ENCODE assay signal across 25 cellular contexts in the genomic region with DNA sequence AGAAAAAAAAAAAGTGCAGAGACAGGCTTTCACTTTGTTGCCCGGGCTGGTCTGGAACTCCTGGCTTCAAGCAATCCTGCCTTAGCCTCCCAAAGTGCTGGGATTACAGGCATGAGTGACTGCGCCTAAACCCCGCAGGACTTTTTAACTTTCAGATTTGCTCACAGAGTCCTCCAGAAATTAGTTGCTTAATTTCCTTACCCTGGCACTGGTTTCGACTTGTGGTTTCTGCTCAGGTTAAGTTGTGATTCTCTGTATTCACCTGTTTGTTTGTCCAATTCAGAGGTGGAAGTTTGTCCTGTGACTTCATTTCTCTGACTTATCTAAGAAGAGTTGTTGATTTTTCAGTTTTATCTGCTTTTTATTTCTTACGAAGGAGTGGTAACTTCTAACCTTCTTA.
"Had no signal": no experiment of that assay in that cellular context is flagged by ENCODE, and none has a peak within 500 bp of the region (broad histone marks: within the 10 kb centered on the region; RNA-seq: fewer than 3 reads in every experiment).

No MANE protein-coding gene starts in this region.

- FAIRE-seq: colon, RCC 7860, TTC549 had no signal

- ATAC-seq: activated T-cell treated with anti-CD3 and anti-CD28 coated beads, Interleukin-2, amount 50 U/mL, for 72 hours; T-cell had no signal

- DNase-seq: activated B cell treated with CpG ODN at 0.5 μM for 24 hours; activated CD4-positive, alpha-beta memory T cell treated with anti-CD3 and anti-CD28 coated beads, Interleukin-2, amount 10 ng/mL, durations not matched to agents 7 days and 5 days; activated CD4-positive, alpha-beta T cell treated with anti-CD3 and anti-CD28 coated beads for 1 hour; activated CD4-positive, alpha-beta T cell treated with anti-CD3 and anti-CD28 coated beads, Interleukin-2, amount 50 U/mL, for 1 hour; activated gamma-delta T cell treated with Interleukin-2 at 50 U/mL for 16 hours; activated naive CD4-positive, alpha-beta T cell treated with anti-CD3 and anti-CD28 coated beads, Interleukin-2, amount 10 ng/mL, durations not matched to agents 7 days and 5 days; activated naive CD8-positive, alpha-beta T cell treated with anti-CD3 and anti-CD28 coated beads for 36 hours; activated T-cell treated with anti-CD3 and anti-CD28 coated beads for 4 hours; activated T-cell treated with anti-CD3 and anti-CD28 coated beads, Interleukin-2, amount 50 U/mL, for 72 hours; cerebellar nuclear complex; NCI-H1105 treated with DMSO at 0.1 percent for 48 hours; NCI-H1436 treated with DMSO at 0.1 percent for 48 hours; NCI-H187 treated with DMSO at 0.1 percent for 48 hours; NCI-H2171; NCI-H226; NCI-H526 treated with DMSO at 0.1 percent for 48 hours; NCI-H82; NK-92 treated with Interleukin-12 subunit alpha and Interleukin-12 subunit beta, amount 100 ng/mL, for 24 hours; SHP77 treated with DMSO at 0.1 percent for 48 hours; T-cell; T-helper 2 cell; T1000 had no signal
